Comparison of ENCODE assay signal across 12 cellular contexts in the genomic region with DNA sequence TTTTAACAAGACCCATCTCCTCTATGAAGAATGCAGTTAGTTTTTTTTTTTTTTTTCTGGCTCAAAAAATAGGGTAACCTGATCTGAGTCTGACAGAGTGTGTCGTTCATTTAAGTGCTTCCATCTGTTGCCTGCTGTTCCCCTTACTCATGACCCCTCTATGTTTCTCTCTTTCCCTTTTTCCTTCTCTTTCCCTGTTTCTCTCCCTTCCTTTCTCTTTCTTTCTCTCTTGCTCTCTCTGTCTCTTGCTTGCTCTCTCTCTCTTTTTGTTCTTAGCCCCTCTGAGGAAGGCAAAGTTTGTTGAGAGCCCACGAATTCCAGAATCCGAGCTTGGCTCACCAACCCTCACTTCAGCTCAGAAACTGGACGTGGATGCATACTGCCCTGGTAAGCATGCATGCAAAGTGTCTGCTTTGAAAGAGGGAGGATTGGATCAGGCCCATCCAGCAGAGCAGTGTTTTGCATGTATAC.
DNase-seq lines count a peak whose midpoint lies in the region; ATAC-seq and TF ChIP-seq lines count a peak whose summit lies in the region.
"Had no signal": no experiment of that assay in that cellular context is flagged by ENCODE, and none has a peak within 500 bp of the region (broad histone marks: within the 10 kb centered on the region; RNA-seq: fewer than 3 reads in every experiment).

No MANE protein-coding gene starts in this region.

- peak overlapping the region; percentile 90 for H3K27ac Mint-ChIP-seq in type B pancreatic cell
- H3K27ac Mint-ChIP-seq: activated CD4-positive, alpha-beta T cell treated with anti-CD3 and anti-CD28 coated beads, Interleukin-2, amount 10 ng/mL, durations not matched to agents 24 days and 14 days; activated naive CD8-positive, alpha-beta T cell treated with anti-CD3 and anti-CD28 coated beads for 36 hours had no signal

- no peaks in the 10 kb centered on the region for H3K27me3 Mint-ChIP-seq in type B pancreatic cell
- H3K27me3 Mint-ChIP-seq: activated naive CD8-positive, alpha-beta T cell treated with anti-CD3 and anti-CD28 coated beads for 36 hours had no signal

- 58 to 77% (median 68%) methylated on average over 4 of the region's 4 CpGs for WGBS in adrenal gland, 4 donors

- H3K4me3 ChIP-seq in left lung, result no peak overlapping the region
- H3K4me3 ChIP-seq in adrenal gland, result no peak overlapping the region

- ATAC-seq in left lobe of liver (no peak), left lung (no peak)
- ATAC-seq: foreskin keratinocyte had no signal

- no peak for TF ChIP-seq POLR2A in adrenal gland (IDR thresholded peaks at IDR 0.05)

- TF ChIP-seq CTCF in type B pancreatic cell (conservative IDR thresholded peaks at IDR 0.05), result no peak
- no peak for TF ChIP-seq CTCF in left lung (IDR thresholded peaks at IDR 0.05)
- no peak for TF ChIP-seq CTCF in adrenal gland (IDR thresholded peaks at IDR 0.05)

- H3K4me1 Mint-ChIP-seq in type B pancreatic cell (ENCODE audit: unreplicated experiment), result peaks cover 43% of the 10 kb centered on the region
- H3K4me1 Mint-ChIP-seq: activated CD4-positive, alpha-beta T cell treated with anti-CD3 and anti-CD28 coated beads, Interleukin-2, amount 10 ng/mL, durations not matched to agents 24 days and 14 days; activated naive CD8-positive, alpha-beta T cell treated with anti-CD3 and anti-CD28 coated beads for 36 hours had no signal

- H3K36me3 Mint-ChIP-seq in type B pancreatic cell, result peaks cover 2% of the 10 kb centered on the region
- H3K36me3 Mint-ChIP-seq: activated naive CD8-positive, alpha-beta T cell treated with anti-CD3 and anti-CD28 coated beads for 36 hours had no signal

- H3K27me3 ChIP-seq in left lung (no peaks in the 10 kb centered on the region), adrenal gland (no peaks in the 10 kb centered on the region)
- H3K27me3 ChIP-seq: foreskin keratinocyte had no signal

- no peaks in the 10 kb centered on the region for H3K36me3 ChIP-seq in left lung
- H3K36me3 ChIP-seq in adrenal gland (replicated peaks in 1 of 2), result no peaks in the 10 kb centered on the region

- no peaks in the 10 kb centered on the region for H3K9me3 ChIP-seq in left lung
- H3K9me3 ChIP-seq in adrenal gland (replicated peaks in 1 of 3), result no peaks in the 10 kb centered on the region

- peak; percentile 3 for DNase-seq in NCI-H2227 (lab: John Stamatoyannopoulos, UW; ENCODE audit: unreplicated experiment)
- DNase-seq in NCI-H2227 treated with DMSO at 0.1 percent for 48 hours (lab: John Stamatoyannopoulos, UW), result no peak
- peak; percentile 25 for DNase-seq in amniotic stem cell (lab: John Stamatoyannopoulos, UW)
- peak; percentile 51 for DNase-seq in iris pigment epithelial cell (ENCODE audit: low read depth)
- no peak for DNase-seq in type B pancreatic cell (ENCODE audit: extremely low spot score, unreplicated experiment)
- no peak for DNase-seq in left lobe of liver (ENCODE audit: low spot score)
- DNase-seq in left lung, result no peak
- DNase-seq in adrenal gland, result no peak
- DNase-seq: activated CD4-positive, alpha-beta T cell treated with anti-CD3 and anti-CD28 coated beads, Interleukin-2, amount 10 ng/mL, durations not matched to agents 24 days and 14 days; activated naive CD8-positive, alpha-beta T cell treated with anti-CD3 and anti-CD28 coated beads for 36 hours; foreskin keratinocyte; stimulated activated CD4-positive, alpha-beta T cell treated with anti-CD3 and anti-CD28 coated beads, Interleukin-2, amount 100 ng/mL, for 48 hours had no signal

- H3K9me3 Mint-ChIP-seq in type B pancreatic cell, result no peaks in the 10 kb centered on the region
- H3K9me3 Mint-ChIP-seq: activated CD4-positive, alpha-beta T cell treated with anti-CD3 and anti-CD28 coated beads, Interleukin-2, amount 10 ng/mL, durations not matched to agents 24 days and 14 days; activated naive CD8-positive, alpha-beta T cell treated with anti-CD3 and anti-CD28 coated beads for 36 hours had no signal

- intact Hi-C loops in left lung (cut with DNase I), result no loop called here
- intact Hi-C loops in adrenal gland (cut with DNase I), result no loop called here

- H3K27ac ChIP-seq in left lung (no peak overlapping the region), adrenal gland (no peak overlapping the region)
- H3K27ac ChIP-seq: foreskin keratinocyte had no signal

- peak overlapping the region; percentile 91 for H3K4me3 Mint-ChIP-seq in type B pancreatic cell
- H3K4me3 Mint-ChIP-seq: activated CD4-positive, alpha-beta T cell treated with anti-CD3 and anti-CD28 coated beads, Interleukin-2, amount 10 ng/mL, durations not matched to agents 24 days and 14 days; activated naive CD8-positive, alpha-beta T cell treated with anti-CD3 and anti-CD28 coated beads for 36 hours had no signal

- H3K4me1 ChIP-seq in left lung (no peaks in the 10 kb centered on the region), adrenal gland (replicated peaks in 1 of 2) (no peaks in the 10 kb centered on the region)
- H3K4me1 ChIP-seq: foreskin keratinocyte had no signal

Comparison
In these comparisons a context has a peak if more than half of its experiments do, and no peak if none do; other contexts are left out.
1. DNase-seq: peak in NCI-H2227 (single experiment), amniotic stem cell (single experiment) and iris pigment epithelial cell (single experiment); none in NCI-H2227 treated with DMSO at 0.1 percent for 48 hours (single experiment), type B pancreatic cell (single experiment), left lobe of liver (single experiment), left lung (0 of 2) and adrenal gland (0 of 7).